ENCODE assay signal across 9 cellular contexts in genomic region chr3:12719984-12720656, GRCh38. TPM values are rescaled to one million over a fixed set of nuclear protein-coding genes. Genes with fewer than 3 reads are reported as not detected.
DNase-seq lines count a peak whose midpoint lies in the region; ATAC-seq and TF ChIP-seq lines count a peak whose summit lies in the region.
"Had no signal": no experiment of that assay in that cellular context is flagged by ENCODE, and none has a peak within 500 bp of the region (broad histone marks: within the 10 kb centered on the region; RNA-seq: fewer than 3 reads in every experiment).

No MANE protein-coding gene starts in this region.

- peaks cover 0 to 5% of the 10 kb centered on the region in 2 donors for H3K27me3 Mint-ChIP-seq in natural killer cell (ENCODE audit: low read depth in 2 of 2)
- H3K27me3 Mint-ChIP-seq in stimulated activated memory B cell treated with anti-CD40 and anti-IgM and Interleukin-4, amounts not matched to agents 10 μg/mL and 1 μg/mL and 100 μg/mL, for 72 hours = no peaks in the 10 kb centered on the region

- TF ChIP-seq CTCF in natural killer cell (IDR thresholded peaks at IDR 0.05) = peak; percentile 92

- no peak for TF ChIP-seq POLR2A in erythroblast (IDR thresholded peaks at IDR 0.05; ENCODE audit: low read length)

- H3K27ac Mint-ChIP-seq in natural killer cell = peak overlapping the region; percentile 43 to 85
- no peak overlapping the region for H3K27ac Mint-ChIP-seq in stimulated activated memory B cell treated with anti-CD40 and anti-IgM and Interleukin-4, amounts not matched to agents 10 μg/mL and 1 μg/mL and 100 μg/mL, for 72 hours

- intact Hi-C loops in natural killer cell (cut with micrococcal nuclease) = loop anchor here (1.0 to 10.0 kb wide), 3 partner anchors 14 to 585 kb away; partner anchors contain the start of gene RAF1

- peak overlapping the region; percentile 56 for H3K4me3 Mint-ChIP-seq in natural killer cell
- peak overlapping the region; percentile 54 for H3K4me3 Mint-ChIP-seq in stimulated activated memory B cell treated with anti-CD40 and anti-IgM and Interleukin-4, amounts not matched to agents 10 μg/mL and 1 μg/mL and 100 μg/mL, for 72 hours

- peak; percentile 75 for DNase-seq in COLO829 (ENCODE audit: low spot score)
- DNase-seq in HUDEP-2 (lab: John Stamatoyannopoulos, UW; ENCODE audit: unreplicated experiment in 76 of 76) = peak in 60 of 76 experiments; percentile 3 to 78 (median 34)
- DNase-seq in OCI-M1 (lab: John Stamatoyannopoulos, UW) = peak; percentile 90
- peak; percentile 44 for DNase-seq in activated T-cell treated with anti-CD3 and anti-CD28 coated beads for 1 hour (ENCODE audit: low read depth)
- DNase-seq in erythroblast (lab: John Stamatoyannopoulos, UW) = peak; percentile 84 to 89
- peak; percentile 59 for DNase-seq in natural killer cell

- H3K9me3 Mint-ChIP-seq in natural killer cell = no peaks in the 10 kb centered on the region
- no peaks in the 10 kb centered on the region for H3K9me3 Mint-ChIP-seq in stimulated activated memory B cell treated with anti-CD40 and anti-IgM and Interleukin-4, amounts not matched to agents 10 μg/mL and 1 μg/mL and 100 μg/mL, for 72 hours

- ATAC-seq in GM21360 (IDR thresholded peaks at IDR 0.05; ENCODE audit: unreplicated experiment) = peak; percentile 75
- ATAC-seq in natural killer cell = peak; percentile 97 to 99 (median 98)
- peak; percentile 81 for ATAC-seq in stimulated activated memory B cell treated with anti-CD40 and anti-IgM and Interleukin-4, amounts not matched to agents 10 μg/mL and 1 μg/mL and 100 μg/mL, for 72 hours

- no peaks in the 10 kb centered on the region for H3K36me3 Mint-ChIP-seq in natural killer cell
- H3K36me3 Mint-ChIP-seq in stimulated activated memory B cell treated with anti-CD40 and anti-IgM and Interleukin-4, amounts not matched to agents 10 μg/mL and 1 μg/mL and 100 μg/mL, for 72 hours = no peaks in the 10 kb centered on the region

- peaks cover 12 to 13% of the 10 kb centered on the region in 2 donors for H3K4me1 Mint-ChIP-seq in natural killer cell
- H3K4me1 Mint-ChIP-seq in stimulated activated memory B cell treated with anti-CD40 and anti-IgM and Interleukin-4, amounts not matched to agents 10 μg/mL and 1 μg/mL and 100 μg/mL, for 72 hours = peaks cover 16% of the 10 kb centered on the region

RNA-seq across cellular contexts. Expression of gene TMEM40, which starts 38.9 kb away (rescaled TPM):
- 1 to 10 TPM in 2 of 3 donors, not detected in 1; 5.3 to 6.5 TPM for total RNA-seq in natural killer cell
- total RNA-seq: glomerular endothelial cell had no signal

RNA-seq across cellular contexts. Expression of gene RAF1, which starts 56.2 kb away (rescaled TPM):
- 100 to 1,000 TPM; 142 to 168 (median 156) TPM for total RNA-seq in natural killer cell

Comparison
In these comparisons a context has a peak if more than half of its experiments do, and no peak if none do; other contexts are left out.
1. Peak in every context shown above with its lines: DNase-seq and ATAC-seq.
2. DNase-seq: peak in every context shown above with its lines; median percentile 90 in OCI-M1; 86 in erythroblast; 75 in COLO829; 59 in natural killer cell; 44 in activated T-cell treated with anti-CD3 and anti-CD28 coated beads for 1 hour; 34 in HUDEP-2.